Comparison of ENCODE assay signal across 12 cellular contexts in genomic region chr2:73451263-73451972, GRCh38.
DNase-seq lines count a peak whose midpoint lies in the region; ATAC-seq, FAIRE-seq and TF ChIP-seq lines count a peak whose summit lies in the region.
"Had no signal": no experiment of that assay in that cellular context is flagged by ENCODE, and none has a peak within 500 bp of the region (broad histone marks: within the 10 kb centered on the region; RNA-seq: fewer than 3 reads in every experiment).

No MANE protein-coding gene starts in this region.

- no peak for TF ChIP-seq RAD21 in HepG2 (CRISPR knock-in tag; IDR thresholded peaks at IDR 0.05)

- WGBS in right lobe of liver (ENCODE audit: insufficient coverage, low coverage, low lambda C conversion rate, missing lambda C conversion rate): 50% methylated on average over 1 of the region's 1 CpG
- 95% methylated on average over 1 of the region's 1 CpG for WGBS in HepG2 (ENCODE audit: low lambda C conversion rate)

- BruUV-seq in HepG2 (replicated peaks; lab: Mats Ljungman, UMichigan): no TSS peak

- H3K4me1 Mint-ChIP-seq in activated T-helper 2 cell treated with anti-CD3 and anti-CD28 coated beads, Interferon-gamma antibody, Interleukin-2, Interleukin-4, amounts not matched to agents 10 μg/mL and 5 μg/mL and 100 μg/mL, durations not matched to agents 14 hours and 24 hours and 36 hours (ENCODE audit: low read depth): no peaks in the 10 kb centered on the region

- DNase-seq in right lobe of liver (no peak), HepG2 (ENCODE audit: low spot score) (no peak), Karpas-422 (peak; percentile 72), upper lobe of right lung (no peak), ACHN (no peak), T1000 (lab: John Stamatoyannopoulos, UW) (no peak)
- DNase-seq in activated T-helper 2 cell treated with anti-CD3 and anti-CD28 coated beads, Interferon-gamma antibody, Interleukin-2, Interleukin-4, amounts not matched to agents 10 μg/mL and 5 μg/mL and 100 μg/mL, durations not matched to agents 14 hours and 24 hours and 36 hours (ENCODE audit: low spot score): no peak
- DNase-seq: heart left ventricle had no signal

- H3K9me3 Mint-ChIP-seq in activated T-helper 2 cell treated with anti-CD3 and anti-CD28 coated beads, Interferon-gamma antibody, Interleukin-2, Interleukin-4, amounts not matched to agents 10 μg/mL and 5 μg/mL and 100 μg/mL, durations not matched to agents 14 hours and 24 hours and 36 hours: no peaks in the 10 kb centered on the region

- H4K20me1 ChIP-seq in HepG2 (ENCODE audit: insufficient read depth, low read length) (no peaks in the 10 kb centered on the region), Karpas-422 (ENCODE audit: insufficient read depth, low read depth, low read length) (no peaks in the 10 kb centered on the region)

- no peak overlapping the region for H3K4me2 ChIP-seq in HepG2 (ENCODE audit: low read depth, low read length)
- H3K4me2 ChIP-seq in Karpas-422 (ENCODE audit: low read depth, low read length, poor library complexity, severe bottlenecking): no peak overlapping the region
- H3K4me2 ChIP-seq: A549 had no signal

- ATAC-seq in right lobe of liver (peak in 3 of 4 donors; percentile 29 to 39 (median 32)), HepG2 (no peak), HG02870 (IDR thresholded peaks at IDR 0.05; ENCODE audit: unreplicated experiment) (peak; percentile 97), upper lobe of right lung (peak; percentile 49)
- ATAC-seq: A549, heart left ventricle had no signal

- H3K9me3 ChIP-seq in right lobe of liver: no peaks in the 10 kb centered on the region
- no peaks in the 10 kb centered on the region for H3K9me3 ChIP-seq in HepG2 (ENCODE audit: low read length)
- no peaks in the 10 kb centered on the region for H3K9me3 ChIP-seq in Karpas-422 (ENCODE audit: low read length)
- H3K9me3 ChIP-seq in upper lobe of right lung: no peaks in the 10 kb centered on the region
- H3K9me3 ChIP-seq: A549, heart left ventricle, neutrophil, SJSA1 had no signal

- FAIRE-seq in HepG2 (lab: Jason Lieb, UNC): no peak
- FAIRE-seq: A549 had no signal

- POLR2A ChIA-PET in HepG2 (lab: Yijun Ruan, JAX): no interaction called here

- no peak overlapping the region for H3K9ac ChIP-seq in HepG2 (ENCODE audit: insufficient read depth, low read depth, low read length)
- H3K9ac ChIP-seq in Karpas-422 (ENCODE audit: low read length): no peak overlapping the region

- H3K4me1 ChIP-seq in right lobe of liver (peaks cover 0 to 11% (median 0%) of the 10 kb centered on the region in 4 donors), HepG2 (ENCODE audit: insufficient read depth, low read length) (no peaks in the 10 kb centered on the region), Karpas-422 (ENCODE audit: low read length) (peaks cover 9% of the 10 kb centered on the region), upper lobe of right lung (no peaks in the 10 kb centered on the region)
- H3K4me1 ChIP-seq: A549, heart left ventricle, SJSA1 had no signal

- H3K36me3 ChIP-seq in right lobe of liver (no peaks in the 10 kb centered on the region), HepG2 (replicated peaks in 1 of 2; ENCODE audit: control insufficient read depth in 1 of 2, insufficient read depth in 2 of 2, low read length in 2 of 2) (peaks cover 18 to 62% of the 10 kb centered on the region in 2 experiments), Karpas-422 (ENCODE audit: insufficient read depth, low read length) (peaks cover 18% of the 10 kb centered on the region; the same call in 1 of the 2 replicates), upper lobe of right lung (peaks cover 16% of the 10 kb centered on the region)

- H3K27ac Mint-ChIP-seq in activated T-helper 2 cell treated with anti-CD3 and anti-CD28 coated beads, Interferon-gamma antibody, Interleukin-2, Interleukin-4, amounts not matched to agents 10 μg/mL and 5 μg/mL and 100 μg/mL, durations not matched to agents 14 hours and 24 hours and 36 hours: no peak overlapping the region

- TF ChIP-seq CTCF in right lobe of liver (IDR thresholded peaks at IDR 0.05): no peak
- TF ChIP-seq CTCF in HepG2 (CRISPR knock-in tag; IDR thresholded peaks at IDR 0.05): no peak
- no peak for TF ChIP-seq CTCF in upper lobe of right lung (IDR thresholded peaks at IDR 0.05)

- H3K27ac ChIP-seq in right lobe of liver (peak overlapping the region in 1 of 3 donors; percentile 30), HepG2 (ENCODE audit: extremely low read length, insufficient read depth, low read length) (no peak overlapping the region), Karpas-422 (ENCODE audit: low read length) (no peak overlapping the region), upper lobe of right lung (no peak overlapping the region)
- H3K27ac ChIP-seq: A549, heart left ventricle, neutrophil, SJSA1 had no signal

- no peak overlapping the region for H2AFZ ChIP-seq in HepG2 (ENCODE audit: low read length)
- H2AFZ ChIP-seq in Karpas-422 (ENCODE audit: low read length): no peak overlapping the region

- in situ Hi-C loops in HepG2 (cut with HindIII; ENCODE audit: extremely low pct_ligation_motif_present, low pct_unique_long_range_greater_than_20kb): no loop called here
- in situ Hi-C loops in ACHN (cut with HindIII; ENCODE audit: low pct_ligation_motif_present, low pct_unique_long_range_greater_than_20kb, low sequenced_read_pairs): no loop called here

- H3K9me2 ChIP-seq in Karpas-422 (replicated peaks; ENCODE audit: insufficient read depth, low read length): no peaks in the 10 kb centered on the region

- no peaks in the 10 kb centered on the region for H3K79me2 ChIP-seq in HepG2 (ENCODE audit: insufficient read depth, low read length)
- no peaks in the 10 kb centered on the region for H3K79me2 ChIP-seq in Karpas-422 (ENCODE audit: low read length)

- peaks cover 23% of the 10 kb centered on the region for H3K36me3 Mint-ChIP-seq in activated T-helper 2 cell treated with anti-CD3 and anti-CD28 coated beads, Interferon-gamma antibody, Interleukin-2, Interleukin-4, amounts not matched to agents 10 μg/mL and 5 μg/mL and 100 μg/mL, durations not matched to agents 14 hours and 24 hours and 36 hours (ENCODE audit: low read depth)

- CTCF ChIA-PET in HepG2 (lab: Yijun Ruan, JAX; ENCODE audit: low intra/inter-chr PET ratio, low total read pairs): no interaction called here

- no peaks in the 10 kb centered on the region for H3K27me3 Mint-ChIP-seq in activated T-helper 2 cell treated with anti-CD3 and anti-CD28 coated beads, Interferon-gamma antibody, Interleukin-2, Interleukin-4, amounts not matched to agents 10 μg/mL and 5 μg/mL and 100 μg/mL, durations not matched to agents 14 hours and 24 hours and 36 hours (ENCODE audit: low read depth)

- TF ChIP-seq POLR2A in right lobe of liver (IDR thresholded peaks at IDR 0.05): no peak
- no peak for TF ChIP-seq POLR2A in HepG2 (IDR thresholded peaks at IDR 0.05; ENCODE audit: insufficient read depth in 1 of 2, low read depth in 2 of 2, low read length in 2 of 2)

- H3K27me3 ChIP-seq in right lobe of liver (no peaks in the 10 kb centered on the region), HepG2 (ENCODE audit: control insufficient read depth in 1 of 2, insufficient read depth in 2 of 2, low read length in 2 of 2) (no peaks in the 10 kb centered on the region), Karpas-422 (ENCODE audit: low read length) (no peaks in the 10 kb centered on the region), upper lobe of right lung (no peaks in the 10 kb centered on the region)
- H3K27me3 ChIP-seq: heart left ventricle, neutrophil, SJSA1 had no signal

- TF ChIP-seq EP300 in HepG2 (IDR thresholded peaks at IDR 0.05; ENCODE audit: low read depth in 2 of 2, low read length in 2 of 2) (no peak), HepG2 (CRISPR knock-in tag; IDR thresholded peaks at IDR 0.05; ENCODE audit: borderline replicate concordance) (no peak)

- H3K4me3 ChIP-seq in right lobe of liver (no peak overlapping the region), HepG2 (replicated peaks in 1 of 3; ENCODE audit: insufficient read depth in 1 of 3, low read depth in 2 of 3, low read length in 3 of 3) (no peak overlapping the region), Karpas-422 (ENCODE audit: low read length) (no peak overlapping the region), upper lobe of right lung (no peak overlapping the region)
- H3K4me3 ChIP-seq: A549, heart left ventricle, SJSA1 had no signal

- intact Hi-C loops in right lobe of liver (cut with DNase I) (no loop called here), HepG2 (cut with micrococcal nuclease; ENCODE audit: unreplicated experiment) (no loop called here), upper lobe of right lung (cut with DNase I) (no loop called here)
- intact Hi-C loops in activated T-helper 2 cell treated with anti-CD3 and anti-CD28 coated beads, Interferon-gamma antibody, Interleukin-2, Interleukin-4, amounts not matched to agents 10 μg/mL and 5 μg/mL and 100 μg/mL, durations not matched to agents 14 hours and 24 hours and 36 hours (cut with micrococcal nuclease): no loop called here

- no peak overlapping the region for H3K4me3 Mint-ChIP-seq in activated T-helper 2 cell treated with anti-CD3 and anti-CD28 coated beads, Interferon-gamma antibody, Interleukin-2, Interleukin-4, amounts not matched to agents 10 μg/mL and 5 μg/mL and 100 μg/mL, durations not matched to agents 14 hours and 24 hours and 36 hours (ENCODE audit: low read depth)

TF ChIP-seq in HepG2, 621 proteins besides CTCF, POLR2A, EP300 and RAD21 (continues in another document):
- TF ChIP-seq ZNF776 (CRISPR knock-in tag; IDR thresholded peaks at IDR 0.05) (no peak), ZC3H4 (CRISPR knock-in tag; IDR thresholded peaks at IDR 0.05; ENCODE audit: borderline replicate concordance) (no peak), ZNF7 (CRISPR knock-in tag; IDR thresholded peaks at IDR 0.05) (no peak), MAF1 (CRISPR knock-in tag; IDR thresholded peaks at IDR 0.05; ENCODE audit: borderline replicate concordance) (no peak), GZF1 (CRISPR knock-in tag; IDR thresholded peaks at IDR 0.05) (no peak)
- TF ChIP-seq, protein P1, sequence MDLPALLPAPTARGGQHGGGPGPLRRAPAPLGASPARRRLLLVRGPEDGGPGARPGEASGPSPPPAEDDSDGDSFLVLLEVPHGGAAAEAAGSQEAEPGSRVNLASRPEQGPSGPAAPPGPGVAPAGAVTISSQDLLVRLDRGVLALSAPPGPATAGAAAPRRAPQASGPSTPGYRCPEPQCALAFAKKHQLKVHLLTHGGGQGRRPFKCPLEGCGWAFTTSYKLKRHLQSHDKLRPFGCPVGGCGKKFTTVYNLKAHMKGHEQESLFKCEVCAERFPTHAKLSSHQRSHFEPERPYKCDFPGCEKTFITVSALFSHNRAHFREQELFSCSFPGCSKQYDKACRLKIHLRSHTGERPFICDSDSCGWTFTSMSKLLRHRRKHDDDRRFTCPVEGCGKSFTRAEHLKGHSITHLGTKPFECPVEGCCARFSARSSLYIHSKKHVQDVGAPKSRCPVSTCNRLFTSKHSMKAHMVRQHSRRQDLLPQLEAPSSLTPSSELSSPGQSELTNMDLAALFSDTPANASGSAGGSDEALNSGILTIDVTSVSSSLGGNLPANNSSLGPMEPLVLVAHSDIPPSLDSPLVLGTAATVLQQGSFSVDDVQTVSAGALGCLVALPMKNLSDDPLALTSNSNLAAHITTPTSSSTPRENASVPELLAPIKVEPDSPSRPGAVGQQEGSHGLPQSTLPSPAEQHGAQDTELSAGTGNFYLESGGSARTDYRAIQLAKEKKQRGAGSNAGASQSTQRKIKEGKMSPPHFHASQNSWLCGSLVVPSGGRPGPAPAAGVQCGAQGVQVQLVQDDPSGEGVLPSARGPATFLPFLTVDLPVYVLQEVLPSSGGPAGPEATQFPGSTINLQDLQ (CRISPR knock-in tag; IDR thresholded peaks at IDR 0.05): no peak
